Comparison of ENCODE assay signal across 10 cellular contexts in genomic region chr16:4882633-4883285, GRCh38. TPM values are rescaled to one million over a fixed set of nuclear protein-coding genes. Genes with fewer than 3 reads are reported as not detected.
DNase-seq lines count a peak whose midpoint lies in the region; ATAC-seq, FAIRE-seq and TF ChIP-seq lines count a peak whose summit lies in the region.
"Had no signal": no experiment of that assay in that cellular context is flagged by ENCODE, and none has a peak within 500 bp of the region (broad histone marks: within the 10 kb centered on the region; RNA-seq: fewer than 3 reads in every experiment).

No MANE protein-coding gene starts in this region.

- peak in 1 of 2 donors; percentile 42 for TF ChIP-seq RAD21 in liver (IDR thresholded peaks at IDR 0.05)

- DNase-seq in Caco-2: no peak
- peak; percentile 80 for DNase-seq in NCI-H1105 treated with DMSO at 0.1 percent for 48 hours (lab: John Stamatoyannopoulos, UW)
- DNase-seq in body of pancreas: peak; percentile 37 to 73 (median 67)
- DNase-seq in GM12891 (ENCODE audit: insufficient read length, low spot score): no peak
- DNase-seq in esophagus squamous epithelium (lab: John Stamatoyannopoulos, UW): no peak
- DNase-seq in GM10266 (ENCODE audit: extremely low spot score): no peak
- DNase-seq: T-helper 1 cell had no signal

- no peaks in the 10 kb centered on the region for H3K36me3 ChIP-seq in Caco-2 (ENCODE audit: control insufficient read depth, insufficient read depth, low read length)
- peaks cover 35 to 45% of the 10 kb centered on the region in 2 donors for H3K36me3 ChIP-seq in body of pancreas (replicated peaks in 1 of 2; ENCODE audit: insufficient read depth in 1 of 2, low read depth in 2 of 2)
- peaks cover 24 to 92% (median 78%) of the 10 kb centered on the region in 4 donors for H3K36me3 ChIP-seq in liver (ENCODE audit: control insufficient read depth in 4 of 4, insufficient read depth in 3 of 4, low read depth in 1 of 4, low read length in 3 of 4)
- H3K36me3 ChIP-seq in esophagus squamous epithelium: peaks cover 49 to 100% (median 71%) of the 10 kb centered on the region in 3 donors

- no peaks in the 10 kb centered on the region for H3K9me3 Mint-ChIP-seq in Caco-2 (ENCODE audit: unreplicated experiment)

- H3K9ac ChIP-seq in liver (ENCODE audit: low read depth in 1 of 2, low read length in 2 of 2): no peak overlapping the region

- POLR2A ChIA-PET in Caco-2 (lab: Charles Lee): no interaction called here

- WGBS in body of pancreas, 2 donors: 53 to 62% methylated on average over 10 to 11 of the region's 11 CpGs
- WGBS in liver: 69% methylated on average over 11 of the region's 11 CpGs
- WGBS in esophagus squamous epithelium, 2 donors: 62 to 81% methylated on average over 8 to 9 of the region's 11 CpGs

- BruUV-seq in Caco-2 (replicated peaks; lab: Mats Ljungman, UMichigan): TSS peak; percentile 56

- peak overlapping the region; percentile 18 for H3K27ac Mint-ChIP-seq in Caco-2 (ENCODE audit: unreplicated experiment)

- H3K4me3 Mint-ChIP-seq in Caco-2 (ENCODE audit: unreplicated experiment): no peak overlapping the region

- CTCF ChIA-PET in Caco-2 (lab: Charles Lee): no interaction called here

- FAIRE-seq in GM12891 (lab: Jason Lieb, UNC): no peak
- FAIRE-seq: D721Med had no signal

- H3K9me3 ChIP-seq in Caco-2 (no peaks in the 10 kb centered on the region), body of pancreas (no peaks in the 10 kb centered on the region), liver (ENCODE audit: control insufficient read depth in 4 of 4, low read length in 3 of 4) (no peaks in the 10 kb centered on the region), esophagus squamous epithelium (no peaks in the 10 kb centered on the region)

- H3K27me3 ChIP-seq in Caco-2 (replicated peaks; ENCODE audit: control insufficient read depth, insufficient read depth, low read length) (no peaks in the 10 kb centered on the region), body of pancreas (no peaks in the 10 kb centered on the region), liver (ENCODE audit: control insufficient read depth in 4 of 4, insufficient read depth in 4 of 4, low read length in 3 of 4) (no peaks in the 10 kb centered on the region), esophagus squamous epithelium (no peaks in the 10 kb centered on the region)

- TF ChIP-seq POLR2A in body of pancreas (IDR thresholded peaks at IDR 0.05) (no peak), GM12891 (IDR thresholded peaks at IDR 0.05; ENCODE audit: low read depth, low read length) (no peak), esophagus squamous epithelium (IDR thresholded peaks at IDR 0.05) (no peak)

- TF ChIP-seq CTCF in Caco-2 (IDR thresholded peaks at IDR 0.05; ENCODE audit: insufficient read depth in 1 of 2, low read depth in 1 of 2, low read length in 1 of 2, severe bottlenecking in 1 of 2, unreplicated experiment in 1 of 2): no peak
- TF ChIP-seq CTCF in body of pancreas (IDR thresholded peaks at IDR 0.05): no peak
- TF ChIP-seq CTCF in liver (IDR thresholded peaks at IDR 0.05; ENCODE audit: low read depth, low read length, missing input control): no peak
- no peak for TF ChIP-seq CTCF in esophagus squamous epithelium (IDR thresholded peaks at IDR 0.05)
- TF ChIP-seq CTCF in GM10266 (IDR thresholded peaks at IDR 0.05; ENCODE audit: control insufficient read depth, insufficient read depth, low read depth, missing control alignments): no peak

- H3K27ac ChIP-seq in body of pancreas (peak overlapping the region in 2 of 4 donors; percentile 2 to 52), liver (ENCODE audit: low read depth in 1 of 2, low read length in 2 of 2) (no peak overlapping the region), esophagus squamous epithelium (no peak overlapping the region)

- no peaks in the 10 kb centered on the region for H3K27me3 Mint-ChIP-seq in Caco-2 (ENCODE audit: insufficient read depth, unreplicated experiment)

- ATAC-seq in body of pancreas (peak; percentile 69), HG02610 (IDR thresholded peaks at IDR 0.05; ENCODE audit: unreplicated experiment) (no peak)

- H3K4me3 ChIP-seq in Caco-2 (ENCODE audit: low read depth, low read length) (no peak overlapping the region), body of pancreas (no peak overlapping the region), liver (ENCODE audit: low read depth in 1 of 3, low read length in 3 of 3) (no peak overlapping the region), esophagus squamous epithelium (no peak overlapping the region)

- H3K4me1 Mint-ChIP-seq in Caco-2 (ENCODE audit: low read depth, unreplicated experiment): no peaks in the 10 kb centered on the region

- intact Hi-C loops in Caco-2 (cut with micrococcal nuclease; ENCODE audit: unreplicated experiment): no loop called here
- intact Hi-C loops in body of pancreas (cut with DNase I): no loop called here
- intact Hi-C loops in esophagus squamous epithelium (cut with DNase I): no loop called here

- H3K4me1 ChIP-seq in Caco-2: no peaks in the 10 kb centered on the region
- H3K4me1 ChIP-seq in body of pancreas: peaks cover 13% of the 10 kb centered on the region
- H3K4me1 ChIP-seq in liver (ENCODE audit: control insufficient read depth in 4 of 4, insufficient read depth in 4 of 4, low read length in 3 of 4): peaks cover 0 to 8% (median 5%) of the 10 kb centered on the region in 4 donors
- H3K4me1 ChIP-seq in esophagus squamous epithelium: peaks cover 0 to 13% (median 0%) of the 10 kb centered on the region in 3 donors

- H3K36me3 Mint-ChIP-seq in Caco-2 (ENCODE audit: insufficient read depth, unreplicated experiment): peaks cover 99% of the 10 kb centered on the region

TF ChIP-seq in liver, 16 proteins besides CTCF, POLR2A, EP300 and RAD21 (continues in another document):
- TF ChIP-seq REST (IDR thresholded peaks at IDR 0.05) (peak; percentile 85), EGR1 (IDR thresholded peaks at IDR 0.05; ENCODE audit: low read depth in 2 of 2) (no peak)

TF ChIP-seq in GM12891, 5 proteins besides CTCF, POLR2A, EP300 and RAD21:
- TF ChIP-seq POU2F2 (IDR thresholded peaks at IDR 0.05; ENCODE audit: low read depth, low read length) (no peak), PAX5 (IDR thresholded peaks at IDR 0.05; ENCODE audit: insufficient read depth, low read length, severe bottlenecking) (no peak), TAF1 (IDR thresholded peaks at IDR 0.05; ENCODE audit: low read depth, low read length) (no peak), POLR2AphosphoS5 (IDR thresholded peaks at IDR 0.05; ENCODE audit: low read depth, low read length) (no peak), SPI1 (IDR thresholded peaks at IDR 0.05; ENCODE audit: low read depth, low read length) (no peak)

RNA-seq across cellular contexts. Expression of gene UBN1, which starts 35.5 kb away (rescaled TPM):
- 31.5 and 37.9 TPM in 2 replicates for total RNA-seq in Caco-2 (2022)
- 10 to 100 TPM; 20.8 to 41.2 TPM for total RNA-seq in body of pancreas
- total RNA-seq in liver: 10 to 100 TPM; 19.1 to 19.7 TPM
- polyA plus RNA-seq in liver: 1 to 10 TPM; 7.3 to 9.3 TPM
- 15.2 TPM for polyA plus RNA-seq in GM12891 (2012; ENCODE audit: low read depth, missing spikeins)
- 10 to 100 TPM; 12.3 to 22.7 (median 19.6) TPM for total RNA-seq in esophagus squamous epithelium

RNA-seq across cellular contexts. Expression of gene GLYR1, which starts 35.7 kb away (rescaled TPM):
- total RNA-seq in Caco-2 (2022) (112 and 117 TPM in 2 replicates), body of pancreas (10 to 100 TPM; 19.7 to 27.7 TPM), liver (10 to 100 TPM; 43.7 to 50.2 TPM), esophagus squamous epithelium (10 to 100 TPM; 31.9 to 47.9 (median 45.8) TPM)
- polyA plus RNA-seq in liver: 10 to 100 TPM; 18.1 to 37.4 TPM
- polyA plus RNA-seq in GM12891 (2012; ENCODE audit: low read depth, missing spikeins): 38.9 TPM

RNA-seq across cellular contexts. Expression of gene PPL, which starts 54.2 kb away (rescaled TPM):
- 61.5 and 68.1 TPM in 2 replicates for total RNA-seq in Caco-2 (2022)
- total RNA-seq in body of pancreas: 10 to 100 TPM; 20.2 to 26.0 TPM
- 10 to 100 TPM in 1 of 2 donors, 1 to 10 TPM in 1; 2.1 to 26.0 TPM for total RNA-seq in liver
- 1 to 10 TPM; 5.4 to 6.8 TPM for polyA plus RNA-seq in liver
- 0.15 TPM for polyA plus RNA-seq in GM12891 (2012; ENCODE audit: low read depth, missing spikeins)
- 1,000 to 10,000 TPM in 2 of 4 donors, 100 to 1,000 TPM in 2; 504 to 1,677 (median 860) TPM for total RNA-seq in esophagus squamous epithelium

Comparison
In these comparisons a context has a peak if more than half of its experiments do, and no peak if none do; other contexts are left out.
1. DNase-seq: peak in NCI-H1105 treated with DMSO at 0.1 percent for 48 hours (single experiment) and body of pancreas (4 of 4); none in Caco-2 (0 of 2), GM12891 (single experiment), esophagus squamous epithelium (single experiment) and GM10266 (single experiment).